In genomic region chr4:52861171-52861873, GRCh38 we compare ENCODE assay signal across 9 cellular contexts. TPM values are rescaled to one million over a fixed set of nuclear protein-coding genes. Genes with fewer than 3 reads are reported as not detected.
A peak's percentile ranks its signal among the peaks of the same experiment; 100 is the strongest.
DNase-seq lines count a peak whose midpoint lies in the region; ATAC-seq and TF ChIP-seq lines count a peak whose summit lies in the region.
"Had no signal": no experiment of that assay in that cellular context is flagged by ENCODE, and none has a peak within 500 bp of the region (broad histone marks: within the 10 kb centered on the region; RNA-seq: fewer than 3 reads in every experiment).

No MANE protein-coding gene starts in this region.

- H3K27ac ChIP-seq in breast epithelium (peak overlapping the region; percentile 57 to 81), mesendoderm (ENCODE audit: low read depth, low read length) (no peak overlapping the region), uterus (peak overlapping the region; percentile 40 to 65)

- H3K23ac ChIP-seq in mesendoderm (ENCODE audit: low read length), result peak overlapping the region; percentile 99

- no peaks in the 10 kb centered on the region for H3K36me3 ChIP-seq in breast epithelium
- H3K36me3 ChIP-seq in mesendoderm (ENCODE audit: control insufficient read depth, insufficient read depth, low read length), result peaks cover 10% of the 10 kb centered on the region
- H3K36me3 ChIP-seq in uterus, result no peaks in the 10 kb centered on the region

- no peak overlapping the region for H2AK5ac ChIP-seq in mesendoderm (ENCODE audit: low read length)

- peak overlapping the region; percentile 94 for H3K18ac ChIP-seq in mesendoderm (ENCODE audit: low read length)

- peak overlapping the region; percentile 96 for H3K56ac ChIP-seq in mesendoderm (ENCODE audit: low read length)

- H3K9ac ChIP-seq in mesendoderm (ENCODE audit: low read length), result peak overlapping the region; percentile 84

- H2BK15ac ChIP-seq in mesendoderm (replicated peaks; ENCODE audit: low read depth), result peak overlapping the region; percentile 19

- H2BK120ac ChIP-seq in mesendoderm (ENCODE audit: low read depth, low read length), result no peak overlapping the region

- peaks cover 29% of the 10 kb centered on the region for H3K79me2 ChIP-seq in mesendoderm (ENCODE audit: control insufficient read depth, insufficient read depth, low read length)

- WGBS in mesendoderm (ENCODE audit: extremely low coverage, insufficient coverage, low lambda C conversion rate), result no CpG with 5 or more reads among the region's 27 CpGs

- ATAC-seq in Right ventricle myocardium superior (ENCODE audit: poor library complexity), result peak; percentile 23
- no peak for ATAC-seq in Right ventricle myocardium inferior
- ATAC-seq in GM21423 (IDR thresholded peaks at IDR 0.05; ENCODE audit: unreplicated experiment), result no peak
- no peak for ATAC-seq in HG02870 (IDR thresholded peaks at IDR 0.05; ENCODE audit: unreplicated experiment)

- peaks cover 15% of the 10 kb centered on the region for H3K79me1 ChIP-seq in mesendoderm (ENCODE audit: low read length)

- H3K9me3 ChIP-seq in breast epithelium, result peaks cover 0 to 4% of the 10 kb centered on the region in 2 donors
- H3K9me3 ChIP-seq in uterus, result no peaks in the 10 kb centered on the region

- TF ChIP-seq CTCF in breast epithelium (IDR thresholded peaks at IDR 0.05) (no peak), uterus (IDR thresholded peaks at IDR 0.05) (no peak)

- TF ChIP-seq POLR2A in breast epithelium (IDR thresholded peaks at IDR 0.05), result no peak
- no peak for TF ChIP-seq POLR2A in uterus (IDR thresholded peaks at IDR 0.05)

- H3K4me1 ChIP-seq in breast epithelium (peaks cover 0 to 4% of the 10 kb centered on the region in 2 donors), mesendoderm (ENCODE audit: control insufficient read depth, low read depth, low read length) (peaks cover 7% of the 10 kb centered on the region), uterus (no peaks in the 10 kb centered on the region)

- H4K8ac ChIP-seq in mesendoderm (ENCODE audit: low read depth, low read length), result no peak overlapping the region

- intact Hi-C loops in Right ventricle myocardium superior (cut with DNase I), result loop anchor here (5.0 kb wide), 1 partner anchor 139 kb away; no protein-coding TSS in a partner anchor
- intact Hi-C loops in Right ventricle myocardium inferior (cut with DNase I), result loop anchor here (5.0 to 10.0 kb wide), 4 partner anchors 39 to 314 kb away; partner anchors contain the start of gene USP46
- intact Hi-C loops in breast epithelium (cut with DNase I; ENCODE audit: low total_unique reads), result no loop called here
- intact Hi-C loops in uterus (cut with DNase I; ENCODE audit: low total_unique reads), result loop anchor here (10.0 kb wide), 1 partner anchor 137 kb away; no protein-coding TSS in a partner anchor

- DNase-seq in Right ventricle myocardium superior (no peak), Right ventricle myocardium inferior (ENCODE audit: missing footprints) (no peak), breast epithelium (ENCODE audit: low spot score in 2 of 2) (no peak), mesendoderm (peak; percentile 59), uterus (no peak)
- no peak for DNase-seq in stimulated activated naive CD4-positive, alpha-beta T cell treated with Interleukin-2 at 50 U/mL for 16 hours (lab: John Stamatoyannopoulos, UW)

- peak overlapping the region; percentile 56 to 90 (median 74) for H3K4me3 ChIP-seq in breast epithelium
- peak overlapping the region; percentile 59 for H3K4me3 ChIP-seq in mesendoderm (ENCODE audit: low read length)
- peak overlapping the region; percentile 61 to 67 for H3K4me3 ChIP-seq in uterus

- H3K4ac ChIP-seq in mesendoderm (ENCODE audit: low read depth, low read length), result peak overlapping the region; percentile 83

- H3K27me3 ChIP-seq in breast epithelium, result no peaks in the 10 kb centered on the region
- H3K27me3 ChIP-seq in mesendoderm (ENCODE audit: insufficient read depth, low read length, poor library complexity), result no peaks in the 10 kb centered on the region
- H3K27me3 ChIP-seq in uterus, result no peaks in the 10 kb centered on the region

- no peak overlapping the region for H4K5ac ChIP-seq in mesendoderm (ENCODE audit: low read length)

- peak overlapping the region; percentile 30 for H2BK5ac ChIP-seq in mesendoderm (ENCODE audit: low read length)

- H3K4me2 ChIP-seq in mesendoderm (ENCODE audit: low read length), result peak overlapping the region; percentile 82

RNA-seq across cellular contexts. Expression of gene RASL11B, which starts 0.8 kb away (rescaled TPM):
- total RNA-seq in Right ventricle myocardium superior, result 5.4 TPM
- 3.7 TPM for total RNA-seq in Right ventricle myocardium inferior
- total RNA-seq in breast epithelium, result 1 to 10 TPM in 2 of 3 donors, not detected in 1; 3.1 to 4.9 TPM
- polyA plus RNA-seq in mesendoderm (2013, experiment 1 of 2), result 35.4 TPM
- 35.7 TPM for polyA plus RNA-seq in mesendoderm (2013, experiment 2 of 2)
- total RNA-seq in uterus, result 10 to 100 TPM in 1 of 4 donors, 1 to 10 TPM in 2, under 1 TPM in 1; 0.29 to 36.4 (median 4.4) TPM
- total RNA-seq: pulmonary artery endothelial cell had no signal
